8 cellular contexts compared by ENCODE assay signal in the genomic region with DNA sequence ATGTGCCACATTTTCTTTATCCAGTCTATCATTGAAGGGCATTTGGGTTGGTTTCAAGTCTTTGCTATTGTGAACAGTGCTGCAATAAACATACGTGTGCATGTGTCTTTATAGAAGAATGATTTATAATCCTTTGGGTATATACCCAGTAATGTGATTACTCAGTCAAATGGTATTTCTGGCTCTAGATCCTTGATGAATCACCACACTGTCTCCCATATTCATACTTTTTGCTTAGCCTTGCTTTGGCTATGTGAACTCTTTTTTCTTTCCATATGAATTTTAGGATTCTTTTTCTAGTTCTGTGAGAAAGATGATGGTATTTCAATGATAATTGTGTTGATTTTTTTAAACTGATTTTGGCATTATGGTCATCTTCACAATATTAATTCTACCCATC.
DNase-seq lines count a peak whose midpoint lies in the region; ATAC-seq and TF ChIP-seq lines count a peak whose summit lies in the region.
"Not testable (repeated sequence)": the region's sequence is repeated elsewhere in the genome, so short reads cannot be mapped to it uniquely, and the experiment has no call there.

No MANE protein-coding gene starts in this region.

- peak overlapping the region; percentile 74 for H2BK5ac ChIP-seq in IMR-90 (ENCODE audit: low read depth, low read length, poor library complexity, severe bottlenecking)

- H3K79me1 ChIP-seq in IMR-90 (ENCODE audit: low read depth in 1 of 2, low read length in 2 of 2): not testable (repeated sequence)

- not testable (repeated sequence) for H2BK20ac ChIP-seq in IMR-90 (ENCODE audit: low read depth, low read length)

- not testable (repeated sequence) for H4K20me1 ChIP-seq in IMR-90 (ENCODE audit: insufficient read depth, low read length); SK-N-SH (ENCODE audit: insufficient read depth); fibroblast of lung (ENCODE audit: control insufficient read depth, extremely low read depth, insufficient read depth, low read length)

- intact Hi-C loops in IMR-90 (cut with micrococcal nuclease): not testable (repeated sequence)

- no CpG with 5 or more reads among the region's 1 CpG for WGBS in IMR-90 (ENCODE audit: extremely low coverage in 2 of 2, insufficient read length in 1 of 2), 2 experiments
- WGBS in SK-N-SH (ENCODE audit: low lambda C conversion rate): 25% methylated on average over 1 of the region's 1 CpG

- not testable (repeated sequence) for H2AK9ac ChIP-seq in IMR-90 (replicated peaks; ENCODE audit: low read depth, low read length, poor library complexity)

- TF ChIP-seq POLR2A in IMR-90 (IDR thresholded peaks at IDR 0.05; ENCODE audit: low read depth, low read length): not testable (repeated sequence)

- dilution Hi-C loops in IMR-90 (cut with HindIII; ENCODE audit: low sequenced_read_pairs, unreplicated experiment): not testable (repeated sequence)

- CTCF ChIA-PET in AG04449 (lab: Yijun Ruan, JAX); IMR-90 (lab: Yijun Ruan, JAX); SK-N-SH (lab: Yijun Ruan, JAX): not testable (repeated sequence)

- TF ChIP-seq RAD21 in IMR-90 (IDR thresholded peaks at IDR 0.05; ENCODE audit: low read length); SK-N-SH (IDR thresholded peaks at IDR 0.05; ENCODE audit: low read length): not testable (repeated sequence)

- ATAC-seq in IMR-90 (ENCODE audit: low read depth): peak; percentile 27; the same call in 1 of the 2 replicates

- in situ Hi-C loops in IMR-90 (cut with MboI; ENCODE audit: low sequenced_read_pairs); brain microvascular endothelial cell (cut with HindIII; ENCODE audit: low pct_ligation_motif_present, low sequenced_read_pairs): not testable (repeated sequence)

- not testable (repeated sequence) for H3K4ac ChIP-seq in IMR-90 (ENCODE audit: low read depth, low read length)

- H3K18ac ChIP-seq in IMR-90 (ENCODE audit: low read depth, low read length): 0 out of 2 replicates have a peak overlapping the region, but pooled peaks have one; percentile 52

- not testable (repeated sequence) for H3K4me1 ChIP-seq in IMR-90 (ENCODE audit: control insufficient read depth, insufficient read depth, low read length); SK-N-SH (ENCODE audit: control insufficient read depth in 1 of 2, insufficient read depth in 2 of 2, low read depth in 1 of 2, low read length in 1 of 2); fibroblast of lung (ENCODE audit: control insufficient read depth, extremely low read depth, insufficient read depth, low read length)

- H3K4me3 ChIP-seq in AG04449 (ENCODE audit: low read depth, low read length); IMR-90 (ENCODE audit: insufficient read depth, low read depth, low read length); SK-N-SH (ENCODE audit: low read depth in 2 of 2, low read length in 1 of 2); brain microvascular endothelial cell (ENCODE audit: low read depth, low read length); fibroblast of lung (replicated peaks in 1 of 4; ENCODE audit: control extremely low read depth in 1 of 4, insufficient read depth in 1 of 4, low read depth in 3 of 4, low read length in 4 of 4); skeletal muscle cell (ENCODE audit: low read depth, low read length): not testable (repeated sequence)

- not testable (repeated sequence) for H2BK15ac ChIP-seq in IMR-90 (ENCODE audit: low read depth, low read length)

- not testable (repeated sequence) for H4K91ac ChIP-seq in IMR-90 (ENCODE audit: insufficient read depth, low read depth, low read length)

- H3K56ac ChIP-seq in IMR-90 (ENCODE audit: extremely low read depth, insufficient read depth, low read length): not testable (repeated sequence)

- H3K9me2 ChIP-seq in SK-N-SH: not testable (repeated sequence)

- H3K27me3 ChIP-seq in IMR-90 (ENCODE audit: control insufficient read depth, insufficient read depth, low read length); SK-N-SH (ENCODE audit: insufficient read depth); brain microvascular endothelial cell (replicated peaks); fibroblast of lung (ENCODE audit: control insufficient read depth, insufficient read depth, low read length): not testable (repeated sequence)

- not testable (repeated sequence) for H3F3A ChIP-seq in SK-N-SH (replicated peaks; ENCODE audit: insufficient read depth)

- peak overlapping the region; percentile 88; the same call in 1 of the 2 replicates for H2BK120ac ChIP-seq in IMR-90 (ENCODE audit: low read depth, low read length)

- TF ChIP-seq EP300 in SK-N-SH (IDR thresholded peaks at IDR 0.05; ENCODE audit: borderline replicate concordance in 1 of 2, low read depth in 1 of 2, low read length in 1 of 2): not testable (repeated sequence)

- not testable (repeated sequence) for H3K14ac ChIP-seq in IMR-90 (replicated peaks; ENCODE audit: low read depth, low read length)

- H3K79me2 ChIP-seq in SK-N-SH (ENCODE audit: insufficient read depth); fibroblast of lung (ENCODE audit: control insufficient read depth, insufficient read depth, low read length): not testable (repeated sequence)

- not testable (repeated sequence) for H2AFZ ChIP-seq in IMR-90 (replicated peaks; ENCODE audit: low read length, poor library complexity); SK-N-SH (ENCODE audit: low read depth); fibroblast of lung (ENCODE audit: low read length)

- not testable (repeated sequence) for H4K5ac ChIP-seq in IMR-90 (ENCODE audit: low read depth, low read length)

- not testable (repeated sequence) for H3K36me3 ChIP-seq in IMR-90 (ENCODE audit: control insufficient read depth, insufficient read depth, low read length); SK-N-SH (replicated peaks in 1 of 2; ENCODE audit: control insufficient read depth in 1 of 2, insufficient read depth in 2 of 2, low read length in 1 of 2); brain microvascular endothelial cell (replicated peaks); fibroblast of lung (ENCODE audit: control insufficient read depth, insufficient read depth, low read length)

- DNase-seq in AG04449 (ENCODE audit: low read depth, low spot score): peak; percentile 4
- DNase-seq in GM04504 (ENCODE audit: low read depth): peak; percentile 12
- DNase-seq in IMR-90: peak; percentile 80
- not testable (repeated sequence) for DNase-seq in SK-N-SH
- peak; percentile 77 for DNase-seq in brain microvascular endothelial cell
- peak; percentile 63 to 81 for DNase-seq in fibroblast of lung (ENCODE audit: low read depth in 2 of 2)
- DNase-seq in glomerular visceral epithelial cell (ENCODE audit: extremely low spot score): peak; percentile 40
- DNase-seq in skeletal muscle cell (ENCODE audit: low read depth): peak; percentile 37

- not testable (repeated sequence) for H4K8ac ChIP-seq in IMR-90 (ENCODE audit: low read depth in 2 of 2, low read length in 2 of 2)

- H3K9me1 ChIP-seq in IMR-90 (ENCODE audit: insufficient read depth, low read length): not testable (repeated sequence)

- not testable (repeated sequence) for H3K9ac ChIP-seq in IMR-90 (ENCODE audit: low read depth, low read length); SK-N-SH; fibroblast of lung (ENCODE audit: insufficient read depth, low read length)

- not testable (repeated sequence) for H2AK5ac ChIP-seq in IMR-90 (ENCODE audit: low read depth, low read length)

- POLR2A ChIA-PET in AG04449 (lab: Yijun Ruan, JAX); IMR-90 (lab: Charles Lee; ENCODE audit: unreplicated experiment); SK-N-SH (lab: Yijun Ruan, JAX): not testable (repeated sequence)

- not testable (repeated sequence) for H3K27ac ChIP-seq in IMR-90 (ENCODE audit: insufficient read depth, low read length); brain microvascular endothelial cell; fibroblast of lung (ENCODE audit: insufficient read depth, low read length)
- H3K27ac ChIP-seq in SK-N-SH (ENCODE audit: low read depth in 2 of 2, low read length in 1 of 2): peak overlapping the region in 1 of 2 experiments; percentile 57; a peak in 2 of 4 replicates

- H3K23ac ChIP-seq in IMR-90 (ENCODE audit: low read depth, low read length): not testable (repeated sequence)

- not testable (repeated sequence) for TF ChIP-seq CTCF in AG04449 (IDR thresholded peaks at IDR 0.05; ENCODE audit: insufficient read depth, low read length, missing control alignments); IMR-90 (conservative IDR thresholded peaks at IDR 0.05; ENCODE audit: low read depth, low read length); SK-N-SH (IDR thresholded peaks at IDR 0.05); brain microvascular endothelial cell (IDR thresholded peaks at IDR 0.05; ENCODE audit: low read depth, low read length, missing control alignments); fibroblast of lung (conservative IDR thresholded peaks at IDR 0.05 in 1 of 2, IDR thresholded peaks at IDR 0.05 in 1 of 2; ENCODE audit: low read depth in 1 of 2, low read length in 2 of 2)

- H3K9me3 ChIP-seq in IMR-90 (ENCODE audit: control insufficient read depth, insufficient read depth, low read length); SK-N-SH; fibroblast of lung (ENCODE audit: control insufficient read depth, insufficient read depth, low read depth, low read length): not testable (repeated sequence)

- BruUV-seq in IMR-90 (replicated peaks; lab: Mats Ljungman, UMichigan): not testable (repeated sequence)

- H3K4me2 ChIP-seq in IMR-90 (ENCODE audit: low read depth, low read length); SK-N-SH; fibroblast of lung (ENCODE audit: extremely low read depth, insufficient read depth, low read length): not testable (repeated sequence)

TF ChIP-seq in IMR-90, 13 proteins besides CTCF, POLR2A, EP300 and RAD21:
- TF ChIP-seq FOS (IDR thresholded peaks at IDR 0.05; ENCODE audit: low read depth, low read length): peak; percentile 5; the same call in 1 of the 2 replicates
TF ChIP-seq in IMR-90: peak in this region for 1; not testable (repeated sequence) for 12.

TF ChIP-seq in SK-N-SH, 30 proteins besides CTCF, POLR2A, EP300 and RAD21 (continues in another document):
- TF ChIP-seq NFIC (IDR thresholded peaks at IDR 0.05; ENCODE audit: borderline replicate concordance): peak; percentile 43; the same call in 1 of the 2 replicates
- TF ChIP-seq JUND (IDR thresholded peaks at IDR 0.05): peak; percentile 65
- TF ChIP-seq FOSL2 (IDR thresholded peaks at IDR 0.05; ENCODE audit: borderline replicate concordance, low read depth): peak; percentile 63
